ENCODE assay signal across 8 cellular contexts in the genomic region with DNA sequence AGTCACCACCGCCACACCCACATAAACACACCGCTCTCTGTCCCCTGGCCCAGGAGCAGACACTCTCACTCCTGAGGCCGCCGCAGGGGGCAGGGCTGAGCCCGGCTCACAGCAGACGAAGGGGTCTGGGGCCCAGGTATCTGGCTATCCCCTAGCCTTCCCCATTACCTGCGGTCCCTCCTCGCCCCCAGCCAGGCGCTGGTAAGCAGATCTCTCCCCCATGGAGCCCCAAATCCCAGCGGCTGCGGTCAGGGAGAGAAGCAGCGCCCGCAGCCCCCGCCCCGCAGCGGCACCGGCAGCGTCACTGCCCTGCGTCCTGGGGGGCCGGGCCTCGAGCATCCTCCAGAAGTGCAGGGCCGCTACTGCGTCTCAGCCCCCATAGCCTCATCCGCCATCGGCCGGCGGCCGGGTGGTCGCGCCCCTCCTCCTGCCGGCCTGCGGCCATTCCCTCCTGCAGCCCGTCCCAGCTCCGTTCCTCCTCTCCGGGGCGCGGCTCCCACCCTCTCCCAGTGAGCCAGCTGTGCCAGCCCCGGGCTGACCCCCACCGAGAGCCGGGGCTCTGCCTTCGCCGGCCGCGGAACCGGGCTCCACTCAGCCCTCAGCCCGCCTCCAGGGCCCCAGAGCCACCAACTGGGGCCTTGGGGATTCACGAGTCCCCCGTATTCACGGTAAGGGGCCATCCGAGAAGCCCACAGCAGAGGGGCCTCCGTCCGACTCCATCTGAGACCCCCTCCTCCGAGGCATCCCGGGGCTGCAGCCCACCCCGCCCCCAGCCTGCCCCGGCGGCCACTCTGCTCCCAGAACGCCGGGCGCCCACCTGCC. TPM values are rescaled to one million over a fixed set of nuclear protein-coding genes. Genes with fewer than 3 reads are reported as not detected.
DNase-seq lines count a peak whose midpoint lies in the region; ATAC-seq, FAIRE-seq and TF ChIP-seq lines count a peak whose summit lies in the region.

No MANE protein-coding gene starts in this region.

- FAIRE-seq in GM12878 (lab: Jason Lieb, UNC), result no peak

- H4K20me1 ChIP-seq in GM12878 (ENCODE audit: control insufficient read depth, insufficient read depth), result peaks cover 4% of the 10 kb centered on the region; the same call in 1 of the 2 replicates

- no TSS peak for BruUV-seq in GM12878 (replicated peaks; lab: Mats Ljungman, UMichigan)

- ATAC-seq in GM12878, result peak; percentile 89
- no peak for ATAC-seq in HG03025 (IDR thresholded peaks at IDR 0.05; ENCODE audit: low FRiP score, unreplicated experiment)

- TF ChIP-seq POLR2A in GM12878 (IDR thresholded peaks at IDR 0.05; ENCODE audit: low read depth, low read length), result peak; percentile 70

- in situ Hi-C loops in GM12878 (cut with MboI), result no loop called here

- RAD21 ChIA-PET in GM12878 (lab: Charles Lee; ENCODE audit: unreplicated experiment), result interaction anchor here (0.9 to 5.2 kb wide), 13 partner anchors 10 to 298 kb away, joined by 3 to 34 read pairs (median 6); a partner anchor contains a TSS

- intact Hi-C loops in GM12878 (cut with micrococcal nuclease; ENCODE audit: unreplicated experiment), result loop anchor here (1.0 kb wide), 1 partner anchor 20 kb away; no protein-coding TSS in a partner anchor

- peak overlapping the region; percentile 71 for H2AFZ ChIP-seq in GM12878 (ENCODE audit: control insufficient read depth, low read depth, low read length)

- peak overlapping the region; percentile 79; the same call in 1 of the 2 replicates for H3K27ac ChIP-seq in GM12878 (ENCODE audit: control insufficient read depth, insufficient read depth)

- DNase-seq in EH (ENCODE audit: low read depth) (peak; percentile 52), GOT3 (lab: John Stamatoyannopoulos, UW) (peak; percentile 49), M059J (ENCODE audit: low read depth) (peak; percentile 76), T-helper 22 cell (ENCODE audit: low read depth) (peak; percentile 42), GM12878 (ENCODE audit: low read depth, low spot score) (no peak), inferior parietal cortex (ENCODE audit: extremely low spot score) (peak; percentile 52)
- DNase-seq in stimulated activated CD4-positive, alpha-beta T cell treated with anti-CD3 and anti-CD28 coated beads, Interleukin-12 subunit alpha, Interleukin-12 subunit beta, amount 100 ng/mL, for 48 hours (ENCODE audit: low read depth in 2 of 3, low spot score in 1 of 3), result peak in 2 of 3 donors; percentile 56 to 58

- POLR2A ChIA-PET in GM12878 (lab: Charles Lee), result interaction anchor here (0.9 to 3.9 kb wide), 3 partner anchors 9 to 19 kb away, joined by 3 to 30 read pairs (median 10); a partner anchor contains a TSS

- peaks cover 22% of the 10 kb centered on the region for H3K4me1 ChIP-seq in GM12878 (ENCODE audit: control insufficient read depth, insufficient read depth, low read length)

- H3K4me3 ChIP-seq in GM12878, result peak overlapping the region; percentile 90

- 2% methylated on average over 50 of the region's 60 CpGs for WGBS in GM12878 (ENCODE audit: insufficient coverage, insufficient replicate concordance, low lambda C conversion rate, missing lambda C conversion rate)

- peak overlapping the region; percentile 96 for H3K4me2 ChIP-seq in GM12878 (ENCODE audit: control insufficient read depth, insufficient read depth)

- 0 out of 2 replicates have a peak, but pooled peaks have one; percentile 4 for TF ChIP-seq RAD21 in GM12878 (IDR thresholded peaks at IDR 0.05; ENCODE audit: insufficient read depth, low read depth, low read length)

- no peaks in the 10 kb centered on the region for H3K27me3 ChIP-seq in GM12878 (replicated peaks in 1 of 2; ENCODE audit: control insufficient read depth in 2 of 2, insufficient read depth in 2 of 2, low read length in 1 of 2)

- peaks cover 39% of the 10 kb centered on the region for H3K79me2 ChIP-seq in GM12878 (ENCODE audit: control insufficient read depth, insufficient read depth, low read length)

- CTCF ChIA-PET in GM12878 (lab: Yijun Ruan, JAX), result interaction anchor here (0.6 to 4.9 kb wide), 21 partner anchors 8 to 455 kb away, joined by 3 to 94 read pairs (median 5); a partner anchor contains a TSS

- no peak for TF ChIP-seq EP300 in GM12878 (IDR thresholded peaks at IDR 0.05; ENCODE audit: borderline replicate concordance in 1 of 2, control insufficient read depth in 1 of 2, low read depth in 2 of 2, low read length in 2 of 2)

- no peaks in the 10 kb centered on the region for H3K36me3 ChIP-seq in GM12878 (ENCODE audit: control insufficient read depth in 2 of 2, insufficient read depth in 2 of 2, low read length in 1 of 2)

- H3K9ac ChIP-seq in GM12878 (ENCODE audit: control insufficient read depth, insufficient read depth, low read length), result peak overlapping the region; percentile 83

- TF ChIP-seq CTCF in GM12878 (IDR thresholded peaks at IDR 0.05 in 2 of 3, conservative IDR thresholded peaks at IDR 0.05 in 1 of 3; ENCODE audit: control insufficient read depth in 2 of 3, extremely low read depth in 1 of 3, insufficient read depth in 1 of 3, low read depth in 3 of 3, low read length in 3 of 3), result peak in 2 of 3 experiments; percentile 47 to 74; a peak in 5 of 6 replicates

- SMC1A ChIA-PET in GM12878 (lab: Charles Lee; ENCODE audit: uncharacterized antibody, unreplicated experiment), result interaction anchor here (0.8 to 4.0 kb wide), 8 partner anchors 8 to 126 kb away, joined by 3 to 47 read pairs (median 5); a partner anchor contains a TSS

- H3K9me3 ChIP-seq in GM12878 (replicated peaks; ENCODE audit: control insufficient read depth, insufficient read depth, low read length), result no peaks in the 10 kb centered on the region

TF ChIP-seq in GM12878, 131 proteins besides CTCF, POLR2A, EP300 and RAD21 (continues in another document):
- TF ChIP-seq CREM (IDR thresholded peaks at IDR 0.05; ENCODE audit: low read depth) (peak; percentile 84), GATAD2B (conservative IDR thresholded peaks at IDR 0.05; ENCODE audit: low read depth) (0 out of 2 replicates have a peak, but pooled peaks have one; percentile 50), GABPA (IDR thresholded peaks at IDR 0.05; ENCODE audit: low read depth) (no peak), SMARCA5 (IDR thresholded peaks at IDR 0.05) (peak; percentile 3; the same call in 1 of the 2 replicates), EED (IDR thresholded peaks at IDR 0.05; ENCODE audit: low read depth) (no peak), SIN3A (IDR thresholded peaks at IDR 0.05; ENCODE audit: low read depth, low read length) (peak; percentile 28; the same call in 1 of the 2 replicates), TCF7 (IDR thresholded peaks at IDR 0.05; ENCODE audit: borderline replicate concordance) (no peak)
- TF ChIP-seq, protein P1, sequence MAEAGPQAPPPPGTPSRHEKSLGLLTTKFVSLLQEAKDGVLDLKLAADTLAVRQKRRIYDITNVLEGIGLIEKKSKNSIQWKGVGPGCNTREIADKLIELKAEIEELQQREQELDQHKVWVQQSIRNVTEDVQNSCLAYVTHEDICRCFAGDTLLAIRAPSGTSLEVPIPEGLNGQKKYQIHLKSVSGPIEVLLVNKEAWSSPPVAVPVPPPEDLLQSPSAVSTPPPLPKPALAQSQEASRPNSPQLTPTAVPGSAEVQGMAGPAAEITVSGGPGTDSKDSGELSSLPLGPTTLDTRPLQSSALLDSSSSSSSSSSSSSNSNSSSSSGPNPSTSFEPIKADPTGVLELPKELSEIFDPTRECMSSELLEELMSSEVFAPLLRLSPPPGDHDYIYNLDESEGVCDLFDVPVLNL (IDR thresholded peaks at IDR 0.05; ENCODE audit: low read depth, low read length), result no peak
- TF ChIP-seq, protein P2, sequence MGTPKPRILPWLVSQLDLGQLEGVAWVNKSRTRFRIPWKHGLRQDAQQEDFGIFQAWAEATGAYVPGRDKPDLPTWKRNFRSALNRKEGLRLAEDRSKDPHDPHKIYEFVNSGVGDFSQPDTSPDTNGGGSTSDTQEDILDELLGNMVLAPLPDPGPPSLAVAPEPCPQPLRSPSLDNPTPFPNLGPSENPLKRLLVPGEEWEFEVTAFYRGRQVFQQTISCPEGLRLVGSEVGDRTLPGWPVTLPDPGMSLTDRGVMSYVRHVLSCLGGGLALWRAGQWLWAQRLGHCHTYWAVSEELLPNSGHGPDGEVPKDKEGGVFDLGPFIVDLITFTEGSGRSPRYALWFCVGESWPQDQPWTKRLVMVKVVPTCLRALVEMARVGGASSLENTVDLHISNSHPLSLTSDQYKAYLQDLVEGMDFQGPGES (IDR thresholded peaks at IDR 0.05), result no peak

RNA-seq across cellular contexts. Expression of a gene that starts 13.1 kb away (rescaled TPM):
- 8.0 and 13.9 TPM in 2 replicates for total RNA-seq in M059J (2014; rRNA removed; shearing (Covaris generic))
- total RNA-seq in GM12878 (2013; cell fraction: nucleolus; rRNA removed), result 30.8 and 36.7 TPM in 2 replicates
- total RNA-seq in GM12878 (2014; rRNA removed) (12.9 and 13.9 TPM in 2 replicates), GM12878 (2014; rRNA removed; fragmentation: Illumina TruSeq; extraction: Trizol) (10.2 and 10.7 TPM in 2 replicates), GM12878 (2021) (47.8 and 49.3 TPM in 2 replicates)
- 5.2 TPM for polyA plus RNA-seq in GM12878 (2011; ENCODE audit: low read depth)
- polyA plus RNA-seq in GM12878 (2011; rRNA removed) (6.3 and 12.3 TPM in 2 replicates), GM12878 (2014; fragmentation: Illumina TruSeq; extraction: Trizol) (3.6 and 10.8 TPM in 2 replicates), GM12878 (2014; fragmentation: Nextera tagmentation; extraction: Ambion mirVana) (under 1 TPM; 0.13 to 0.42 TPM), GM12878 (2014; rRNA removed) (35.8 and 48.5 TPM in 2 replicates), GM12878 (2016; fragmentation: Nextera tagmentation; extraction: Ambion mirVana) (1 to 10 TPM; 2.9 to 3.9 TPM)
- polyA plus RNA-seq in GM12878 (2011; cell fraction: cytosol; rRNA removed), result 12.7 and 14.8 TPM in 2 replicates
- 133 and 156 TPM in 2 replicates for polyA plus RNA-seq in GM12878 (2011; cell fraction: nucleus; rRNA removed)
- polyA plus RNA-seq in GM12878 (2012), result 23.1 and 27.7 TPM in 2 replicates
- 13.1 and 29.2 TPM in 2 replicates for polyA minus RNA-seq in GM12878 (2011; rRNA and poly(A)+ RNA removed)
- 13.3 and 17.2 TPM in 2 replicates for polyA minus RNA-seq in GM12878 (2011; cell fraction: cytosol; rRNA and poly(A)+ RNA removed)
- 20.7 and 34.6 TPM in 2 replicates for polyA minus RNA-seq in GM12878 (2011; cell fraction: nucleus; rRNA and poly(A)+ RNA removed)
